ENCODE assay signal across 1 cellular context in the genomic region with DNA sequence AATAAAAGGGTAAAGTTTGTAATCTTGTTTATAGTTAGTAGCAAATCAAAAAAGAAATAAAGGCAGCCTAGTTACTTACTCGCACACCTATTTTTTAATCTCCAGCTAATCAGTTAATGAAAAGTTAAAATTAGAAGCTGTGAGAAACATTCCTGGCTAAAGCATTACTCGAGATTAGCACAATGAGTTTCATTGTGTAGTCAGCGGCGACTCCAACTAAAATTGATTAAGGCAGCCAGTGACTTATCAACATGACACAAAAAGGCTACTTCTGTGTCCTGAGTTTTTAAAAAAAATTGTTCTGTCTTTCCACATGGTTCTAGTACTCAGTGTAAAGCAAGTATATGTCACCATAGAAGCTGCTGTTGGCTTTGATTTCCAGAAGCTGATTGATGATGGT.
TF ChIP-seq lines count a peak whose summit lies in the region.

No MANE protein-coding gene starts in this region.

TF ChIP-seq in H1, 55 proteins besides CTCF, POLR2A, EP300 and RAD21 (continued from another document):
- TF ChIP-seq, protein P1, sequence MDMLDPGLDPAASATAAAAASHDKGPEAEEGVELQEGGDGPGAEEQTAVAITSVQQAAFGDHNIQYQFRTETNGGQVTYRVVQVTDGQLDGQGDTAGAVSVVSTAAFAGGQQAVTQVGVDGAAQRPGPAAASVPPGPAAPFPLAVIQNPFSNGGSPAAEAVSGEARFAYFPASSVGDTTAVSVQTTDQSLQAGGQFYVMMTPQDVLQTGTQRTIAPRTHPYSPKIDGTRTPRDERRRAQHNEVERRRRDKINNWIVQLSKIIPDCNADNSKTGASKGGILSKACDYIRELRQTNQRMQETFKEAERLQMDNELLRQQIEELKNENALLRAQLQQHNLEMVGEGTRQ (IDR thresholded peaks at IDR 0.05; ENCODE audit: low read length): no peak
- TF ChIP-seq PHF8 (conservative IDR thresholded peaks at IDR 0.05; ENCODE audit: low read depth, low read length) (no peak), SAP30 (IDR thresholded peaks at IDR 0.05; ENCODE audit: insufficient read depth, insufficient replicate concordance, low read length) (no peak), TAF7 (optimal IDR thresholded peaks at IDR 0.05; ENCODE audit: borderline replicate concordance, low read depth, low read length) (no peak), EZH2 (IDR thresholded peaks at IDR 0.05; ENCODE audit: low read depth, low read length, severe bottlenecking) (no peak), CBX8 (IDR thresholded peaks at IDR 0.05; ENCODE audit: borderline replicate concordance, low read depth, low read length) (no peak), SIN3A (conservative IDR thresholded peaks at IDR 0.05 in 1 of 2, IDR thresholded peaks at IDR 0.05 in 1 of 2; ENCODE audit: low read depth in 1 of 2, low read length in 2 of 2) (no peak), CREB1 (IDR thresholded peaks at IDR 0.05) (no peak), SUZ12 (IDR thresholded peaks at IDR 0.05; ENCODE audit: low read length) (no peak), KDM1A (IDR thresholded peaks at IDR 0.05; ENCODE audit: borderline replicate concordance, low read length) (no peak), NRF1 (IDR thresholded peaks at IDR 0.05; ENCODE audit: low read depth, low read length) (no peak), RNF2 (IDR thresholded peaks at IDR 0.05; ENCODE audit: borderline replicate concordance, low read depth, low read length, missing control alignments, poor library complexity, severe bottlenecking) (no peak), MAFK (IDR thresholded peaks at IDR 0.05; ENCODE audit: low read depth, low read length) (no peak)
TF ChIP-seq in H1: peak in this region for 0.
